Comparison of ENCODE assay signal across 1 cellular context in genomic region chr10:101668566-101668965, GRCh38.
TF ChIP-seq lines count a peak whose summit lies in the region.

No MANE protein-coding gene starts in this region.

TF ChIP-seq in GM23338, 12 proteins besides CTCF, POLR2A, EP300 and RAD21 (continued from another document):
- TF ChIP-seq ZNF462 (CRISPR knock-in tag; IDR thresholded peaks at IDR 0.05) (no peak), POLR2AphosphoS5 (IDR thresholded peaks at IDR 0.05; ENCODE audit: low read depth) (no peak), JUNB (IDR thresholded peaks at IDR 0.05; ENCODE audit: unreplicated experiment) (no peak), REST (IDR thresholded peaks at IDR 0.05; ENCODE audit: unreplicated experiment) (no peak), EZH2 (IDR thresholded peaks at IDR 0.05; ENCODE audit: low read depth, unreplicated experiment) (no peak)
